ENCODE assay signal across 8 cellular contexts in genomic region chr3:121834079-121834730, GRCh38. TPM values are rescaled to one million over a fixed set of nuclear protein-coding genes. Genes with fewer than 3 reads are reported as not detected.
DNase-seq lines count a peak whose midpoint lies in the region; ATAC-seq, FAIRE-seq and TF ChIP-seq lines count a peak whose summit lies in the region.

No MANE protein-coding gene starts in this region.

- peak overlapping the region; percentile 79 for H3K27ac ChIP-seq in HepG2 (ENCODE audit: extremely low read length, insufficient read depth, low read length)
- peak overlapping the region; percentile 87 for H3K27ac ChIP-seq in thymus (ENCODE audit: low read depth)

- H3K4me2 ChIP-seq in HepG2 (ENCODE audit: low read depth, low read length): peak overlapping the region; percentile 83

- TF ChIP-seq RAD21 in HepG2 (CRISPR knock-in tag; IDR thresholded peaks at IDR 0.05): no peak

- POLR2A ChIA-PET in HepG2 (lab: Yijun Ruan, JAX): interaction anchor here (0.7 to 1.4 kb wide), 4 partner anchors 9 to 85 kb away, joined by 3 to 5 read pairs (median 3); partner anchors contain the start of gene GOLGB1

- H3K27me3 ChIP-seq in HepG2 (ENCODE audit: control insufficient read depth in 1 of 2, insufficient read depth in 2 of 2, low read length in 2 of 2) (no peaks in the 10 kb centered on the region), thymus (ENCODE audit: control insufficient read depth, insufficient read depth) (no peaks in the 10 kb centered on the region)

- TF ChIP-seq CTCF in cardiac fibroblast (IDR thresholded peaks at IDR 0.05; ENCODE audit: low read depth, low read length): no peak
- TF ChIP-seq CTCF in HepG2 (CRISPR knock-in tag; IDR thresholded peaks at IDR 0.05): no peak

- peak overlapping the region; percentile 91 for H3K9ac ChIP-seq in HepG2 (ENCODE audit: insufficient read depth, low read depth, low read length)

- 4% methylated on average over 18 of the region's 18 CpGs for WGBS in HepG2 (ENCODE audit: low lambda C conversion rate)
- WGBS in thymus: 23% methylated on average over 18 of the region's 18 CpGs

- H3K4me3 ChIP-seq in cardiac fibroblast (replicated peaks in 1 of 2; ENCODE audit: low read depth in 2 of 2, low read length in 2 of 2): peak overlapping the region; percentile 74 to 77
- peak overlapping the region; percentile 66 to 85 (median 66) for H3K4me3 ChIP-seq in HepG2 (replicated peaks in 1 of 3; ENCODE audit: insufficient read depth in 1 of 3, low read depth in 2 of 3, low read length in 3 of 3)
- H3K4me3 ChIP-seq in thymus (ENCODE audit: low read length): peak overlapping the region; percentile 59

- TF ChIP-seq EP300 in HepG2 (IDR thresholded peaks at IDR 0.05; ENCODE audit: low read depth in 2 of 2, low read length in 2 of 2): peak in 1 of 2 experiments; percentile 30; a peak in 1 of 4 replicates
- no peak for TF ChIP-seq EP300 in HepG2 (CRISPR knock-in tag; IDR thresholded peaks at IDR 0.05; ENCODE audit: borderline replicate concordance)

- H3K36me3 ChIP-seq in HepG2 (replicated peaks in 1 of 2; ENCODE audit: control insufficient read depth in 1 of 2, insufficient read depth in 2 of 2, low read length in 2 of 2) (no peaks in the 10 kb centered on the region; a peak in 1 of 5 replicates), thymus (ENCODE audit: control insufficient read depth, insufficient read depth) (peaks cover 7% of the 10 kb centered on the region)

- no peak for TF ChIP-seq POLR2A in HepG2 (IDR thresholded peaks at IDR 0.05; ENCODE audit: insufficient read depth in 1 of 2, low read depth in 2 of 2, low read length in 2 of 2)

- TSS peak; percentile 71 for BruUV-seq in HepG2 (replicated peaks; lab: Mats Ljungman, UMichigan)

- H2AFZ ChIP-seq in HepG2 (ENCODE audit: low read length): peak overlapping the region; percentile 76

- H3K4me1 ChIP-seq in HepG2 (ENCODE audit: insufficient read depth, low read length) (peaks cover 36% of the 10 kb centered on the region), thymus (ENCODE audit: control insufficient read depth, insufficient read depth, low read length) (peaks cover 4% of the 10 kb centered on the region)

- ATAC-seq in HepG2 (peak; percentile 12), HG03521 (IDR thresholded peaks at IDR 0.05; ENCODE audit: unreplicated experiment) (no peak)

- intact Hi-C loops in HepG2 (cut with micrococcal nuclease; ENCODE audit: unreplicated experiment): loop anchor here (10.0 kb wide), 1 partner anchor 89 kb away; the partner anchor contains the start of gene GOLGB1

- H3K9me3 ChIP-seq in HepG2 (ENCODE audit: low read length) (no peaks in the 10 kb centered on the region), thymus (ENCODE audit: control insufficient read depth) (no peaks in the 10 kb centered on the region)

- FAIRE-seq in HepG2 (lab: Jason Lieb, UNC): no peak

- H4K20me1 ChIP-seq in HepG2 (ENCODE audit: insufficient read depth, low read length): no peaks in the 10 kb centered on the region

- peak; percentile 11 to 13 for DNase-seq in activated CD4-positive, alpha-beta T cell treated with anti-CD3 and anti-CD28 coated beads, Interleukin-2, amount 50 U/mL, for 48 hours
- DNase-seq in activated CD4-positive, alpha-beta T cell treated with anti-CD3 and anti-CD28 coated beads for 48 hours: no peak
- DNase-seq in NCI-H146 treated with DMSO at 0.1 percent for 48 hours (lab: John Stamatoyannopoulos, UW; ENCODE audit: unreplicated experiment) (peak; percentile 74), cardiac fibroblast (ENCODE audit: low read depth in 2 of 2) (peak in 1 of 2 donors; percentile 6), HepG2 (ENCODE audit: low spot score) (peak; percentile 13), NCI-H2196 treated with DMSO at 0.1 percent for 48 hours (lab: John Stamatoyannopoulos, UW; ENCODE audit: unreplicated experiment) (no peak)

- CTCF ChIA-PET in HepG2 (lab: Yijun Ruan, JAX; ENCODE audit: low intra/inter-chr PET ratio, low total read pairs): no interaction called here

- peaks cover 30% of the 10 kb centered on the region for H3K79me2 ChIP-seq in HepG2 (ENCODE audit: insufficient read depth, low read length)

- in situ Hi-C loops in HepG2 (cut with HindIII; ENCODE audit: extremely low pct_ligation_motif_present, low pct_unique_long_range_greater_than_20kb): no loop called here

TF ChIP-seq in HepG2, 621 proteins besides CTCF, POLR2A, EP300 and RAD21 (continues in another document):
- TF ChIP-seq ZNF44 (CRISPR knock-in tag; IDR thresholded peaks at IDR 0.05) (0 out of 2 replicates have a peak, but pooled peaks have one; percentile 24), ZNF768 (CRISPR knock-in tag; IDR thresholded peaks at IDR 0.05) (no peak)

RNA-seq across cellular contexts. Expression of gene IQCB1, which starts 0.7 kb away (rescaled TPM):
- 41.4 and 44.8 TPM in 2 replicates for total RNA-seq in HepG2 (2016; rRNA removed; fragmentation: Illumina TruSeq; extraction: Trizol)
- 6.9 and 7.0 TPM in 2 replicates for total RNA-seq in HepG2 (2016; cell fraction: cytosol; rRNA removed; fragmentation: Illumina TruSeq; extraction: Trizol; ENCODE audit: low read depth)
- 40.8 and 41.7 TPM in 2 replicates for total RNA-seq in HepG2 (2016; cell fraction: insoluble cytoplasmic fraction; rRNA removed; fragmentation: Illumina TruSeq; extraction: Trizol)
- 19.8 and 21.8 TPM in 2 replicates for total RNA-seq in HepG2 (2016; cell fraction: membrane; rRNA removed; fragmentation: Illumina TruSeq; extraction: Trizol)
- total RNA-seq in HepG2 (2016; cell fraction: nucleus; rRNA removed; fragmentation: Illumina TruSeq; extraction: Trizol): 61.0 and 62.0 TPM in 2 replicates
- polyA plus RNA-seq in HepG2 (2011; rRNA removed) (17.8 and 18.0 TPM in 2 replicates), thymus (29.1 TPM)
- 6.0 and 9.6 TPM in 2 replicates for polyA plus RNA-seq in HepG2 (2011; cell fraction: cytosol; rRNA removed)
- polyA plus RNA-seq in HepG2 (2011; cell fraction: nucleus; rRNA removed): 25.7 and 30.7 TPM in 2 replicates
- 21.3 and 24.3 TPM in 2 replicates for polyA plus RNA-seq in HepG2 (2012)
- polyA plus RNA-seq in HepG2 (2016; cell fraction: cytosol; fragmentation: Illumina TruSeq; extraction: Trizol; ENCODE audit: low read depth): 4.7 and 5.4 TPM in 2 replicates
- polyA plus RNA-seq in HepG2 (2016; cell fraction: insoluble cytoplasmic fraction; fragmentation: Illumina TruSeq; extraction: Trizol; ENCODE audit: low read depth): 34.1 and 35.8 TPM in 2 replicates
- 9.6 and 11.8 TPM in 2 replicates for polyA plus RNA-seq in HepG2 (2016; cell fraction: membrane; fragmentation: Illumina TruSeq; extraction: Trizol; ENCODE audit: low read depth)
- polyA plus RNA-seq in HepG2 (2016; cell fraction: nucleus; fragmentation: Illumina TruSeq; extraction: Trizol; ENCODE audit: insufficient read depth, low read depth): 78.3 and 84.4 TPM in 2 replicates
- polyA minus RNA-seq in HepG2 (2011; rRNA and poly(A)+ RNA removed; ENCODE audit: low replicate concordance): 6.6 and 18.4 TPM in 2 replicates
- polyA minus RNA-seq in HepG2 (2011; cell fraction: cytosol; rRNA and poly(A)+ RNA removed): 7.0 and 9.5 TPM in 2 replicates
- polyA minus RNA-seq in HepG2 (2011; cell fraction: nucleus; rRNA and poly(A)+ RNA removed): 50.0 and 58.7 TPM in 2 replicates

RNA-seq across cellular contexts. Expression of gene EAF2, which starts 0.8 kb away (rescaled TPM):
- total RNA-seq in HepG2 (2016; rRNA removed; fragmentation: Illumina TruSeq; extraction: Trizol): 14.6 and 20.1 TPM in 2 replicates
- total RNA-seq in HepG2 (2016; cell fraction: cytosol; rRNA removed; fragmentation: Illumina TruSeq; extraction: Trizol; ENCODE audit: low read depth): 8.3 and 8.4 TPM in 2 replicates
- total RNA-seq in HepG2 (2016; cell fraction: insoluble cytoplasmic fraction; rRNA removed; fragmentation: Illumina TruSeq; extraction: Trizol): 13.3 and 19.4 TPM in 2 replicates
- 6.2 and 7.2 TPM in 2 replicates for total RNA-seq in HepG2 (2016; cell fraction: membrane; rRNA removed; fragmentation: Illumina TruSeq; extraction: Trizol)
- total RNA-seq in HepG2 (2016; cell fraction: nucleus; rRNA removed; fragmentation: Illumina TruSeq; extraction: Trizol): 10.5 and 13.0 TPM in 2 replicates
- polyA plus RNA-seq in HepG2 (2011; rRNA removed) (4.0 and 4.3 TPM in 2 replicates), thymus (18.0 TPM)
- polyA plus RNA-seq in HepG2 (2011; cell fraction: cytosol; rRNA removed): 2.2 and 2.4 TPM in 2 replicates
- polyA plus RNA-seq in HepG2 (2011; cell fraction: nucleus; rRNA removed): 1.7 and 2.1 TPM in 2 replicates
- polyA plus RNA-seq in HepG2 (2012): 3.9 and 5.7 TPM in 2 replicates
- 3.7 and 4.0 TPM in 2 replicates for polyA plus RNA-seq in HepG2 (2016; cell fraction: cytosol; fragmentation: Illumina TruSeq; extraction: Trizol; ENCODE audit: low read depth)
- polyA plus RNA-seq in HepG2 (2016; cell fraction: insoluble cytoplasmic fraction; fragmentation: Illumina TruSeq; extraction: Trizol; ENCODE audit: low read depth): 18.0 and 18.4 TPM in 2 replicates
- 3.9 and 4.5 TPM in 2 replicates for polyA plus RNA-seq in HepG2 (2016; cell fraction: membrane; fragmentation: Illumina TruSeq; extraction: Trizol; ENCODE audit: low read depth)
- polyA plus RNA-seq in HepG2 (2016; cell fraction: nucleus; fragmentation: Illumina TruSeq; extraction: Trizol; ENCODE audit: insufficient read depth, low read depth): 7.3 and 8.4 TPM in 2 replicates
- polyA minus RNA-seq in HepG2 (2011; rRNA and poly(A)+ RNA removed; ENCODE audit: low replicate concordance): 1.3 TPM in 2 replicates
- polyA minus RNA-seq in HepG2 (2011; cell fraction: cytosol; rRNA and poly(A)+ RNA removed): 2.2 and 3.0 TPM in 2 replicates
- 11.1 and 17.3 TPM in 2 replicates for polyA minus RNA-seq in HepG2 (2011; cell fraction: nucleus; rRNA and poly(A)+ RNA removed)

RNA-seq across cellular contexts. Expression of gene SLC15A2, which starts 60.0 kb away (rescaled TPM):
- total RNA-seq in HepG2 (2016; rRNA removed; fragmentation: Illumina TruSeq; extraction: Trizol): 0.41 and 1.0 TPM in 2 replicates
- 0.35 and 0.40 TPM in 2 replicates for total RNA-seq in HepG2 (2016; cell fraction: cytosol; rRNA removed; fragmentation: Illumina TruSeq; extraction: Trizol; ENCODE audit: low read depth)
- total RNA-seq in HepG2 (2016; cell fraction: insoluble cytoplasmic fraction; rRNA removed; fragmentation: Illumina TruSeq; extraction: Trizol): 0.22 and 1.1 TPM in 2 replicates
- total RNA-seq in HepG2 (2016; cell fraction: membrane; rRNA removed; fragmentation: Illumina TruSeq; extraction: Trizol): 0.48 and 0.53 TPM in 2 replicates
- total RNA-seq in HepG2 (2016; cell fraction: nucleus; rRNA removed; fragmentation: Illumina TruSeq; extraction: Trizol): 2.4 and 3.6 TPM in 2 replicates
- polyA plus RNA-seq in HepG2 (2011; rRNA removed) (0.63 and 1.4 TPM in 2 replicates), thymus (3.2 TPM)
- polyA plus RNA-seq in HepG2 (2011; cell fraction: cytosol; rRNA removed): 0.10 and 0.12 TPM in 2 replicates
- 3.2 and 4.4 TPM in 2 replicates for polyA plus RNA-seq in HepG2 (2011; cell fraction: nucleus; rRNA removed)
- 0.27 and 0.40 TPM in 2 replicates for polyA plus RNA-seq in HepG2 (2012)
- polyA plus RNA-seq in HepG2 (2016; cell fraction: cytosol; fragmentation: Illumina TruSeq; extraction: Trizol; ENCODE audit: low read depth): 0.07 and 0.24 TPM in 2 replicates
- polyA plus RNA-seq in HepG2 (2016; cell fraction: insoluble cytoplasmic fraction; fragmentation: Illumina TruSeq; extraction: Trizol; ENCODE audit: low read depth): 0.34 and 0.71 TPM in 2 replicates
- 0.11 and 0.24 TPM in 2 replicates for polyA plus RNA-seq in HepG2 (2016; cell fraction: membrane; fragmentation: Illumina TruSeq; extraction: Trizol; ENCODE audit: low read depth)
- 2.6 and 3.3 TPM in 2 replicates for polyA plus RNA-seq in HepG2 (2016; cell fraction: nucleus; fragmentation: Illumina TruSeq; extraction: Trizol; ENCODE audit: insufficient read depth, low read depth)
- 0.30 and 1.3 TPM in 2 replicates for polyA minus RNA-seq in HepG2 (2011; rRNA and poly(A)+ RNA removed; ENCODE audit: low replicate concordance)
- polyA minus RNA-seq in HepG2 (2011; cell fraction: cytosol; rRNA and poly(A)+ RNA removed): not detected in 2 replicates
- 2.5 and 8.4 TPM in 2 replicates for polyA minus RNA-seq in HepG2 (2011; cell fraction: nucleus; rRNA and poly(A)+ RNA removed)

Comparison
In these comparisons a context has a peak if more than half of its experiments do, and no peak if none do; other contexts are left out.
1. DNase-seq: peak in activated CD4-positive, alpha-beta T cell treated with anti-CD3 and anti-CD28 coated beads, Interleukin-2, amount 50 U/mL, for 48 hours (2 of 2), NCI-H146 treated with DMSO at 0.1 percent for 48 hours (single experiment) and HepG2 (single experiment); none in activated CD4-positive, alpha-beta T cell treated with anti-CD3 and anti-CD28 coated beads for 48 hours (single experiment) and NCI-H2196 treated with DMSO at 0.1 percent for 48 hours (single experiment).
2. Peak in every context shown above with its lines, with median percentiles within 50 percentile points of each other: H3K4me3 ChIP-seq.